In the genomic region with DNA sequence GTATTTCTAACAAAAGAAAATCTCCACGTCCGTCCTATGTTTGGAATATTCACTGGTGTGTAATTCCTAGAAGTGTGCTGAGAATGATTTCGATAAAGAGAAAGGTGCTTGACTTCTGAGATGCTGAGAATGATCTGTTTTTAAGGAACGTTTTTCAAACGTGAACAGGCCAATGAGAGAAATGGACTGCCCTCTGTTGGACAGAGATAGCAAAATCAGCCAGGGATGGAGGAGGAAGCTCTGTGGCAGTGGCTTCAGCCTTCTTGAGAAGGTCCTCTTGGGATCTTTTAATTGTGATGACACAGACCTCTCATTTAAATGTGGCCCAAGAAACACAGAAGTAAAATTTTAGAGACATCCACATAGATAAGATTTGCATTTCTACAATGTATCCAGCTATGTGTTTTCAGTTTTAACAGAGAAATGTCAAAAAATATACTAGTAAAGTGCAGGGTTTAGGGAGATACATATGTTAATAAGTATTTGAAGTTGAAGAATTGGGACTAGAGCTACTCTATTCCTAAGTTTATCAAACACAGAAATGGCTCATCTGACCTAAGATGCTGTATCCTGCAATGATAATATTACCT, we compare ENCODE assay signal across 8 cellular contexts.
A peak's percentile ranks its signal among the peaks of the same experiment; 100 is the strongest.
DNase-seq lines count a peak whose midpoint lies in the region; ATAC-seq and TF ChIP-seq lines count a peak whose summit lies in the region.

No MANE protein-coding gene starts in this region.

- DNase-seq in BJ (ENCODE audit: low read depth) (no peak), GM13976 (ENCODE audit: low spot score) (peak; percentile 55), NCI-H524 treated with DMSO at 0.1 percent for 48 hours (lab: John Stamatoyannopoulos, UW) (peak; percentile 9), brain microvascular endothelial cell (peak; percentile 46), left lobe of liver (ENCODE audit: low spot score) (no peak), NCI-H2029 treated with DMSO at 0.1 percent for 48 hours (lab: John Stamatoyannopoulos, UW) (no peak), amniotic stem cell (lab: John Stamatoyannopoulos, UW) (no peak)

- CTCF ChIA-PET in BJ (lab: Yijun Ruan, JAX), result interaction anchor here (0.6 to 1.9 kb wide), 24 partner anchors 9 to 774 kb away, joined by 3 to 11 read pairs (median 4); no protein-coding TSS in a partner anchor

- H3K36me3 ChIP-seq in BJ (ENCODE audit: control insufficient read depth, insufficient read depth, low read length) (no peaks in the 10 kb centered on the region), brain microvascular endothelial cell (replicated peaks) (no peaks in the 10 kb centered on the region)

- ATAC-seq in HG03045 (IDR thresholded peaks at IDR 0.05; ENCODE audit: unreplicated experiment), result peak; percentile 60
- peak; percentile 80 for ATAC-seq in left lobe of liver

- H3K27ac ChIP-seq in brain microvascular endothelial cell, result no peak overlapping the region

- in situ Hi-C loops in GM13976 (cut with MboI; ENCODE audit: low sequenced_read_pairs, unreplicated experiment), result no loop called here
- in situ Hi-C loops in brain microvascular endothelial cell (cut with HindIII; ENCODE audit: low pct_ligation_motif_present, low sequenced_read_pairs), result no loop called here

- no peak overlapping the region for H3K4me3 ChIP-seq in BJ (ENCODE audit: low read depth, low read length)
- no peak overlapping the region for H3K4me3 ChIP-seq in brain microvascular endothelial cell (ENCODE audit: low read depth, low read length)

- 0 out of 2 replicates have a peak, but pooled peaks cover 3% of the 10 kb centered on the region for H3K27me3 ChIP-seq in BJ (ENCODE audit: control insufficient read depth, insufficient read depth, low read length)
- peaks cover 10% of the 10 kb centered on the region for H3K27me3 ChIP-seq in brain microvascular endothelial cell (replicated peaks)

- TF ChIP-seq CTCF in BJ (IDR thresholded peaks at IDR 0.05; ENCODE audit: insufficient read depth, low read depth, low read length) (peak; percentile 80), GM13976 (IDR thresholded peaks at IDR 0.05; ENCODE audit: borderline replicate concordance, control extremely low read depth, extremely low read depth, insufficient read depth, missing control alignments) (peak; percentile 73), brain microvascular endothelial cell (IDR thresholded peaks at IDR 0.05; ENCODE audit: low read depth, low read length, missing control alignments) (peak; percentile 82)

- POLR2A ChIA-PET in BJ (lab: Charles Lee), result no interaction called here

Comparison
In these comparisons a context has a peak if more than half of its experiments do, and no peak if none do; other contexts are left out.
1. DNase-seq: peak in GM13976 (single experiment), NCI-H524 treated with DMSO at 0.1 percent for 48 hours (single experiment) and brain microvascular endothelial cell (single experiment); none in BJ (single experiment), left lobe of liver (single experiment), NCI-H2029 treated with DMSO at 0.1 percent for 48 hours (single experiment) and amniotic stem cell (single experiment).
2. Peak in every context shown above with its lines, with median percentiles within 50 percentile points of each other: CTCF ChIP-seq.